28 cellular contexts compared by ENCODE assay signal in the genomic region with DNA sequence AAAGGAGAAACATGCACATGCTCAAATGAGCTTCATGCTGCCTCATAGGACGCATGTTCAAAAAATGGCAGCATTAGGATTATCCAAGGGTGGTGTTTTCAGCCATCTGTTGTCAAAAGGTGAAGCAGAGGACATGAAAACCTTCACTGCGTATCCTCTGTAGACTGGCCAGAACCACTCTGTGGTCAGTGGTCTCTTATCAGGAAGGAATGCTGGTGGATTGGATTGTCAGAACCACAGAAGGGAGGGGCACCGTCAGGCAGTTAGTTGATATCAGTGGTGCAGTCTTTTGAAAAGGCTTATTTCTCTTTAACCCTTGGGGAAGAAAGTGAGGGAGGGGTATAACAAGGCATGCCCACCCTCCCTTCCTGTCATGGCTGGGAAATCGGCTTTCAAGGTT.
"Had no signal": no experiment of that assay in that cellular context is flagged by ENCODE, and none has a peak within 500 bp of the region (broad histone marks: within the 10 kb centered on the region; RNA-seq: fewer than 3 reads in every experiment).

No MANE protein-coding gene starts in this region.

- ATAC-seq: effector memory CD8-positive, alpha-beta T cell; esophagus mucosa; gastrocnemius medialis; left colon; mucosa of descending colon; naive thymus-derived CD4-positive, alpha-beta T cell had no signal

- H3K27ac ChIP-seq: breast epithelium, colonic mucosa, dorsolateral prefrontal cortex, gastrocnemius medialis, heart left ventricle, spleen, tibial artery had no signal

- H3K4me1 ChIP-seq: breast epithelium, colonic mucosa, gastrocnemius medialis, spleen had no signal

- H3K36me3 ChIP-seq: breast epithelium, colonic mucosa, gastrocnemius medialis, spleen, tibial artery had no signal

- H3K4me3 ChIP-seq: breast epithelium, colonic mucosa, dorsolateral prefrontal cortex, gastrocnemius medialis, heart left ventricle, mucosa of descending colon, spleen, tibial artery had no signal

- H3K27ac Mint-ChIP-seq: activated B cell treated with CpG ODN at 0.5 μM for 24 hours; activated naive CD4-positive, alpha-beta T cell treated with anti-CD3 and anti-CD28 coated beads for 36 hours; activated naive CD8-positive, alpha-beta T cell treated with anti-CD3 and anti-CD28 coated beads, Interleukin-2, amount 10 ng/mL, durations not matched to agents 7 days and 5 days; effector memory CD8-positive, alpha-beta T cell; memory B cell; naive thymus-derived CD4-positive, alpha-beta T cell; stimulated activated naive CD8-positive, alpha-beta T cell treated with anti-CD3 and anti-CD28 coated beads, Interleukin-15, Interleukin-2, amounts not matched to agents 100 ng/mL and 50 ng/mL, for 24 hours had no signal

- H3K27me3 Mint-ChIP-seq: activated B cell treated with CpG ODN at 0.5 μM for 24 hours; activated naive CD8-positive, alpha-beta T cell treated with anti-CD3 and anti-CD28 coated beads, Interleukin-2, amount 10 ng/mL, durations not matched to agents 7 days and 5 days; central memory CD8-positive, alpha-beta T cell; effector memory CD8-positive, alpha-beta T cell; memory B cell; naive thymus-derived CD4-positive, alpha-beta T cell; stimulated activated naive CD8-positive, alpha-beta T cell treated with anti-CD3 and anti-CD28 coated beads, Interleukin-15, Interleukin-2, amounts not matched to agents 100 ng/mL and 50 ng/mL, for 24 hours had no signal

- H3K4me1 Mint-ChIP-seq: activated B cell treated with CpG ODN at 0.5 μM for 24 hours; activated naive CD8-positive, alpha-beta T cell treated with anti-CD3 and anti-CD28 coated beads, Interleukin-2, amount 10 ng/mL, durations not matched to agents 7 days and 5 days; central memory CD8-positive, alpha-beta T cell; memory B cell; naive thymus-derived CD4-positive, alpha-beta T cell had no signal

- H3K27me3 ChIP-seq: breast epithelium, colonic mucosa, dorsolateral prefrontal cortex, gastrocnemius medialis, heart left ventricle, spleen, tibial artery had no signal

- H3K9me3 Mint-ChIP-seq: activated B cell treated with CpG ODN at 0.5 μM for 24 hours; activated naive CD8-positive, alpha-beta T cell treated with anti-CD3 and anti-CD28 coated beads, Interleukin-2, amount 10 ng/mL, durations not matched to agents 7 days and 5 days; memory B cell; neural crest cell; stimulated activated naive CD8-positive, alpha-beta T cell treated with anti-CD3 and anti-CD28 coated beads, Interleukin-15, Interleukin-2, amounts not matched to agents 100 ng/mL and 50 ng/mL, for 24 hours had no signal

- H3K4me3 Mint-ChIP-seq: activated B cell treated with CpG ODN at 0.5 μM for 24 hours; activated naive CD4-positive, alpha-beta T cell treated with anti-CD3 and anti-CD28 coated beads for 36 hours; activated naive CD8-positive, alpha-beta T cell treated with anti-CD3 and anti-CD28 coated beads, Interleukin-2, amount 10 ng/mL, durations not matched to agents 7 days and 5 days; central memory CD8-positive, alpha-beta T cell; effector memory CD8-positive, alpha-beta T cell; memory B cell; naive thymus-derived CD4-positive, alpha-beta T cell; neural crest cell; stimulated activated naive CD8-positive, alpha-beta T cell treated with anti-CD3 and anti-CD28 coated beads, Interleukin-15, Interleukin-2, amounts not matched to agents 100 ng/mL and 50 ng/mL, for 24 hours had no signal

- H3K36me3 Mint-ChIP-seq: activated naive CD8-positive, alpha-beta T cell treated with anti-CD3 and anti-CD28 coated beads, Interleukin-2, amount 10 ng/mL, durations not matched to agents 7 days and 5 days; memory B cell; naive thymus-derived CD4-positive, alpha-beta T cell had no signal

- DNase-seq: activated B cell treated with CpG ODN at 0.5 μM for 24 hours; activated CD4-positive, alpha-beta T cell treated with anti-CD3 and anti-CD28 coated beads for 4 hours; activated CD4-positive, alpha-beta T cell treated with anti-CD3 and anti-CD28 coated beads, Interleukin-2, amount 50 U/mL, for 48 hours; activated effector memory CD4-positive, alpha-beta T cell treated with Interleukin-2 at 50 U/mL for 16 hours; activated naive CD4-positive, alpha-beta T cell treated with anti-CD3 and anti-CD28 coated beads for 36 hours; activated naive CD8-positive, alpha-beta T cell treated with anti-CD3 and anti-CD28 coated beads, Interleukin-2, amount 10 ng/mL, durations not matched to agents 7 days and 5 days; activated T-cell treated with anti-CD3 and anti-CD28 coated beads, Interleukin-2, amount 50 U/mL, for 48 hours; amygdala; colonic mucosa; dorsolateral prefrontal cortex; effector memory CD8-positive, alpha-beta T cell; gastrocnemius medialis; heart left ventricle; left colon; mucosa of descending colon; naive thymus-derived CD4-positive, alpha-beta T cell; retina; spleen; stimulated activated CD4-positive, alpha-beta T cell treated with anti-CD3 and anti-CD28 coated beads, Interleukin-4, amount 100 ng/mL, for 4 hours; substantia nigra; T-helper 9 cell; tibial artery had no signal

- H3K9me3 ChIP-seq: breast epithelium, colonic mucosa, gastrocnemius medialis, heart left ventricle, mucosa of descending colon, tibial artery had no signal
